8 cellular contexts compared by ENCODE assay signal in the genomic region with DNA sequence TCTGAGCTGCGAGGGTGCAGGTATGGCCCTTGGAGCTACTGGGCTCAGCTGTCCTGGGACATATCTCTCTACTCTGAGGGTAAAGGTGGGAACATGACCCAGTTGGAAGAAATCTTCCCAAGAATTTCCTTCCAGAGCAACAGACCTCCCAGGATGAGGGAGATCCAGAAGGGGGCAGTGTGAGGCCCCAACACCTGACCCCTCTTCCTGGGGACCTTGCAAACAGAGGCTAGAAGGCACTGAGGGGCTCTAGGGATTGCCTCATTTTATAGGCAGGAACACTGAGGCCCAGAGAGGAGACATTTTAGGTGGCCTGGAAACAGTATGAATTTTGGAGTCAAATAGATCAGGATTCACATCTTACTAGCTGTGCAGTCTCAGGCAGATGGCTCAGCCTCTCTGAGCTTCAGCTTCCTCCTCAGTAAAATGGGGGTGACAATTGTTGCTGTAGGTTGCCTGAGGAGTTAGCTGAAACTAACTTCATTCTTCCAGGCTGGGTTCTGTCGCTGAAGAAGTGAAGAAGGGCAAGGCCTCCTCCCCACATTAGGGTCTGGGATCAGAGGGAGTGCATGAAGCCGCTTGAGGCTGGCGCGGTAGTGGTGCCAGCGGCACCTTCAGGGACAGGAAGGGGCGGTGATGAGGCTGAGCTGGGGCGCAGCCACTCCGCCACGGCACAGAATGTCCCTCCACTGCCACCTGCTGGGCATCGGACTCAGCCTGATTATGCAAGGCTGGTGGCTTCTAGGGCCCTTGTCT. TPM values are rescaled to one million over a fixed set of nuclear protein-coding genes. Genes with fewer than 3 reads are reported as not detected.
DNase-seq lines count a peak whose midpoint lies in the region; ATAC-seq and TF ChIP-seq lines count a peak whose summit lies in the region.

No MANE protein-coding gene starts in this region.

- H3K4me3 ChIP-seq in left lung, result no peak overlapping the region

- peak; percentile 47 for ATAC-seq in HG03060 (IDR thresholded peaks at IDR 0.05; ENCODE audit: low read depth, unreplicated experiment)
- peak; percentile 99 for ATAC-seq in left lung

- no peaks in the 10 kb centered on the region for H3K27me3 ChIP-seq in left lung

- DNase-seq in NCI-H2107 (lab: John Stamatoyannopoulos, UW) (peak; percentile 35), NCI-H2107 treated with DMSO at 0.1 percent for 48 hours (lab: John Stamatoyannopoulos, UW; ENCODE audit: unreplicated experiment) (no peak), NCI-H446 (lab: John Stamatoyannopoulos, UW) (peak; percentile 77 to 86), cerebellum (ENCODE audit: low spot score) (peak; percentile 21), left lung (peak; percentile 82 to 93)
- DNase-seq in activated CD4-positive, alpha-beta T cell treated with anti-CD3 and anti-CD28 coated beads for 4 hours, result peak; percentile 83 to 86
- peak; percentile 77 for DNase-seq in stimulated activated CD4-positive, alpha-beta T cell treated with anti-CD3 and anti-CD28 coated beads, Interleukin-2, amount 100 ng/mL, for 4 hours (ENCODE audit: low read depth)

- TF ChIP-seq CTCF in left lung (IDR thresholded peaks at IDR 0.05), result peak; percentile 86 to 89

- no peak overlapping the region for H3K27ac ChIP-seq in left lung

- peaks cover 0 to 6% of the 10 kb centered on the region in 2 donors for H3K4me1 ChIP-seq in left lung

- intact Hi-C loops in left lung (cut with DNase I), result loop anchor here (5.0 to 10.0 kb wide), 5 partner anchors 128 to 428 kb away; no protein-coding TSS in a partner anchor

- H3K9me3 ChIP-seq in left lung, result no peaks in the 10 kb centered on the region

- H3K36me3 ChIP-seq in left lung, result no peaks in the 10 kb centered on the region

RNA-seq across cellular contexts. Expression of gene KCNK17, which starts 11.4 kb away (rescaled TPM):
- total RNA-seq in cerebellum, result 1.5 TPM
- 1 to 10 TPM; 4.8 to 5.2 TPM for total RNA-seq in left lung

RNA-seq across cellular contexts. Expression of gene KCNK16, which starts 19.7 kb away (rescaled TPM):
- not detected for total RNA-seq in cerebellum
- not detected for total RNA-seq in left lung
